In genomic region chr20:43460172-43460829, GRCh38 we compare ENCODE assay signal across 18 cellular contexts. TPM values are rescaled to one million over a fixed set of nuclear protein-coding genes. Genes with fewer than 3 reads are reported as not detected.
DNase-seq lines count a peak whose midpoint lies in the region; ATAC-seq and TF ChIP-seq lines count a peak whose summit lies in the region.
"Had no signal": no experiment of that assay in that cellular context is flagged by ENCODE, and none has a peak within 500 bp of the region (broad histone marks: within the 10 kb centered on the region; RNA-seq: fewer than 3 reads in every experiment).

No MANE protein-coding gene starts in this region.

- H3K27ac ChIP-seq in IMR-90 (ENCODE audit: insufficient read depth, low read length) = no peak overlapping the region
- no peak overlapping the region for H3K27ac ChIP-seq in thyroid gland
- H3K27ac ChIP-seq: parathyroid adenoma, transverse colon had no signal

- no peak overlapping the region for H3K4ac ChIP-seq in IMR-90 (ENCODE audit: low read depth, low read length)

- H4K91ac ChIP-seq in IMR-90 (ENCODE audit: insufficient read depth, low read depth, low read length) = no peak overlapping the region

- WGBS in IMR-90 (ENCODE audit: extremely low coverage in 2 of 2, insufficient read length in 1 of 2), 2 experiments = 96% methylated on average over 4 of the region's 23 CpGs; no CpG with 5 or more reads in 1 of the 2 experiments
- whole genome bisulfite sequencing in thyroid gland, 2 donors = 93% methylated on average over 23 of the region's 23 CpGs

- H3K9me3 Mint-ChIP-seq in activated CD4-positive, alpha-beta T cell treated with anti-CD3 and anti-CD28 coated beads for 36 hours (ENCODE audit: low read depth) = no peaks in the 10 kb centered on the region
- no peaks in the 10 kb centered on the region for H3K9me3 Mint-ChIP-seq in nephron progenitor cell

- peaks cover 41% of the 10 kb centered on the region for H3K4me1 Mint-ChIP-seq in activated CD4-positive, alpha-beta T cell treated with anti-CD3 and anti-CD28 coated beads for 36 hours
- peaks cover 39% of the 10 kb centered on the region for H3K4me1 Mint-ChIP-seq in nephron progenitor cell

- H4K8ac ChIP-seq in IMR-90 (ENCODE audit: low read depth in 2 of 2, low read length in 2 of 2) = no peak overlapping the region

- TF ChIP-seq POLR2A in IMR-90 (IDR thresholded peaks at IDR 0.05; ENCODE audit: low read depth, low read length) (no peak), thyroid gland (IDR thresholded peaks at IDR 0.05) (no peak)

- no peak overlapping the region for H3K18ac ChIP-seq in IMR-90 (ENCODE audit: low read depth, low read length)

- H2AK9ac ChIP-seq in IMR-90 (replicated peaks; ENCODE audit: low read depth, low read length, poor library complexity) = no peak overlapping the region

- no peak overlapping the region for H2AFZ ChIP-seq in IMR-90 (replicated peaks; ENCODE audit: low read length, poor library complexity)
- H2AFZ ChIP-seq: parathyroid adenoma had no signal

- no peak overlapping the region for H2BK15ac ChIP-seq in IMR-90 (ENCODE audit: low read depth, low read length)

- intact Hi-C loops in activated CD4-positive, alpha-beta T cell treated with anti-CD3 and anti-CD28 coated beads for 36 hours (cut with DNase I, micrococcal nuclease) = no loop called here
- intact Hi-C loops in IMR-90 (cut with micrococcal nuclease) = loop anchor here (5.0 kb wide), 1 partner anchor 622 kb away; no protein-coding TSS in a partner anchor
- intact Hi-C loops in thyroid gland (cut with DNase I) = no loop called here

- no peak for ATAC-seq in activated CD4-positive, alpha-beta T cell treated with anti-CD3 and anti-CD28 coated beads for 36 hours
- no peak for ATAC-seq in IMR-90 (ENCODE audit: low read depth)

- H3K56ac ChIP-seq in IMR-90 (ENCODE audit: extremely low read depth, insufficient read depth, low read length) = no peak overlapping the region

- H3K36me3 ChIP-seq in IMR-90 (ENCODE audit: control insufficient read depth, insufficient read depth, low read length) (peaks cover 45% of the 10 kb centered on the region), adipocyte (ENCODE audit: control insufficient read depth, insufficient read depth, low read length, severe bottlenecking) (peaks cover 65% of the 10 kb centered on the region), thyroid gland (peaks cover 46 to 50% of the 10 kb centered on the region in 2 donors)

- no peak overlapping the region for H2BK5ac ChIP-seq in IMR-90 (ENCODE audit: low read depth, low read length, poor library complexity, severe bottlenecking)

- H3K36me3 Mint-ChIP-seq in activated CD4-positive, alpha-beta T cell treated with anti-CD3 and anti-CD28 coated beads for 36 hours (ENCODE audit: low read depth) = peaks cover 66% of the 10 kb centered on the region
- peaks cover 63% of the 10 kb centered on the region for H3K36me3 Mint-ChIP-seq in nephron progenitor cell (ENCODE audit: low read depth)

- H3K79me1 ChIP-seq in IMR-90 (ENCODE audit: low read depth in 1 of 2, low read length in 2 of 2) = peaks cover 28 to 56% of the 10 kb centered on the region in 2 experiments

- no peaks in the 10 kb centered on the region for H3K9me3 ChIP-seq in IMR-90 (ENCODE audit: control insufficient read depth, insufficient read depth, low read length)
- no peaks in the 10 kb centered on the region for H3K9me3 ChIP-seq in adipocyte (ENCODE audit: control insufficient read depth, low read length)
- no peaks in the 10 kb centered on the region for H3K9me3 ChIP-seq in thyroid gland
- H3K9me3 ChIP-seq: transverse colon had no signal

- H3K9ac ChIP-seq in IMR-90 (ENCODE audit: low read depth, low read length) (no peak overlapping the region), adipocyte (ENCODE audit: low read length) (no peak overlapping the region)
- H3K9ac ChIP-seq: parathyroid adenoma had no signal

- H3K27me3 Mint-ChIP-seq in activated CD4-positive, alpha-beta T cell treated with anti-CD3 and anti-CD28 coated beads for 36 hours = no peaks in the 10 kb centered on the region
- no peaks in the 10 kb centered on the region for H3K27me3 Mint-ChIP-seq in nephron progenitor cell (ENCODE audit: low read depth, poor library complexity)

- H2AK5ac ChIP-seq in IMR-90 (ENCODE audit: low read depth, low read length) = no peak overlapping the region

- peak overlapping the region; percentile 82 for H3K27ac Mint-ChIP-seq in activated CD4-positive, alpha-beta T cell treated with anti-CD3 and anti-CD28 coated beads for 36 hours
- no peak overlapping the region for H3K27ac Mint-ChIP-seq in nephron progenitor cell

- H4K5ac ChIP-seq in IMR-90 (ENCODE audit: low read depth, low read length) = no peak overlapping the region

- H3K9me1 ChIP-seq in IMR-90 (ENCODE audit: insufficient read depth, low read length) = peaks cover 3% of the 10 kb centered on the region

- in situ Hi-C loops in IMR-90 (cut with MboI; ENCODE audit: low sequenced_read_pairs) = no loop called here

- H3K14ac ChIP-seq in IMR-90 (replicated peaks; ENCODE audit: low read depth, low read length) = no peak overlapping the region

- H3K23ac ChIP-seq in IMR-90 (ENCODE audit: low read depth, low read length) = no peak overlapping the region

- H3K4me1 ChIP-seq in IMR-90 (ENCODE audit: control insufficient read depth, insufficient read depth, low read length) = peaks cover 4% of the 10 kb centered on the region; the same call in 1 of the 2 replicates
- H3K4me1 ChIP-seq in adipocyte (ENCODE audit: control insufficient read depth, insufficient read depth, low read length) = peaks cover 27% of the 10 kb centered on the region
- peaks cover 14 to 18% of the 10 kb centered on the region in 2 donors for H3K4me1 ChIP-seq in thyroid gland
- H3K4me1 ChIP-seq: parathyroid adenoma had no signal

- H2BK120ac ChIP-seq in IMR-90 (ENCODE audit: low read depth, low read length) = no peak overlapping the region

- H4K20me1 ChIP-seq in IMR-90 (ENCODE audit: insufficient read depth, low read length) = peaks cover 60% of the 10 kb centered on the region

- no peak overlapping the region for H3K4me2 ChIP-seq in IMR-90 (ENCODE audit: low read depth, low read length)

- peak overlapping the region; percentile 91 for H3K4me3 Mint-ChIP-seq in activated CD4-positive, alpha-beta T cell treated with anti-CD3 and anti-CD28 coated beads for 36 hours
- peak overlapping the region; percentile 93 for H3K4me3 Mint-ChIP-seq in nephron progenitor cell

- H3K4me3 ChIP-seq in IMR-90 (ENCODE audit: insufficient read depth, low read depth, low read length) = no peak overlapping the region
- peak overlapping the region; percentile 85 for H3K4me3 ChIP-seq in adipocyte (ENCODE audit: low read length)
- H3K4me3 ChIP-seq in thyroid gland (replicated peaks in 1 of 3) = no peak overlapping the region
- H3K4me3 ChIP-seq: lung had no signal

- TF ChIP-seq CTCF in IMR-90 (conservative IDR thresholded peaks at IDR 0.05; ENCODE audit: low read depth, low read length) (no peak), nephron progenitor cell (IDR thresholded peaks at IDR 0.05) (no peak), thyroid gland (IDR thresholded peaks at IDR 0.05) (no peak)

- CTCF ChIA-PET in activated CD4-positive, alpha-beta T cell treated with anti-CD3 and anti-CD28 coated beads for 36 hours (lab: Charles Lee) = interaction anchor here (0.8 kb wide), 1 partner anchor 1375 kb away, joined by 3 read pairs; no protein-coding TSS in a partner anchor
- CTCF ChIA-PET in IMR-90 (lab: Yijun Ruan, JAX) = no interaction called here

- POLR2A ChIA-PET in activated CD4-positive, alpha-beta T cell treated with anti-CD3 and anti-CD28 coated beads for 36 hours (lab: Charles Lee) = no interaction called here
- POLR2A ChIA-PET in IMR-90 (lab: Charles Lee; ENCODE audit: unreplicated experiment) = no interaction called here

- H3K27me3 ChIP-seq in IMR-90 (ENCODE audit: control insufficient read depth, insufficient read depth, low read length) = no peaks in the 10 kb centered on the region
- H3K27me3 ChIP-seq in adipocyte (replicated peaks; ENCODE audit: control insufficient read depth, insufficient read depth, low read length) = no peaks in the 10 kb centered on the region
- no peaks in the 10 kb centered on the region for H3K27me3 ChIP-seq in thyroid gland
- H3K27me3 ChIP-seq: transverse colon had no signal

- no peak for DNase-seq in activated CD4-positive, alpha-beta T cell treated with anti-CD3 and anti-CD28 coated beads for 36 hours
- no peak for DNase-seq in activated CD4-positive, alpha-beta T cell treated with anti-CD3 and anti-CD28 coated beads, Interleukin-2, amount 50 U/mL, for 4 hours
- DNase-seq in IMR-90 = no peak
- DNase-seq in adipocyte (ENCODE audit: low read depth) = no peak
- DNase-seq in nephron progenitor cell = no peak
- no peak for DNase-seq in DMS79 treated with DMSO at 0.1 percent for 48 hours (lab: John Stamatoyannopoulos, UW)
- no peak for DNase-seq in thyroid gland
- DNase-seq in DMS153 (lab: John Stamatoyannopoulos, UW) = no peak
- DNase-seq: activated CD8-positive, alpha-beta memory T cell treated with anti-CD3 and anti-CD28 coated beads for 24 hours; aorta; NCI-H1048; NCI-H446; OCI-M1; stimulated activated CD4-positive, alpha-beta T cell treated with anti-CD3 and anti-CD28 coated beads, Interleukin-15, amount 100 ng/mL, for 24 hours; transverse colon had no signal

- H2BK20ac ChIP-seq in IMR-90 (ENCODE audit: low read depth, low read length) = no peak overlapping the region

- BruUV-seq in IMR-90 (replicated peaks; lab: Mats Ljungman, UMichigan) = TSS peak; percentile 45

- dilution Hi-C loops in IMR-90 (cut with HindIII; ENCODE audit: low sequenced_read_pairs, unreplicated experiment) = no loop called here

- no peak for TF ChIP-seq RAD21 in IMR-90 (IDR thresholded peaks at IDR 0.05; ENCODE audit: low read length)

TF ChIP-seq in IMR-90, 13 proteins besides CTCF, POLR2A, EP300 and RAD21 (continues in another document):
- no peak for TF ChIP-seq FOS (IDR thresholded peaks at IDR 0.05; ENCODE audit: low read depth, low read length)
- no peak for TF ChIP-seq BHLHE40 (IDR thresholded peaks at IDR 0.05; ENCODE audit: low read depth, low read length)
- TF ChIP-seq MAFK (IDR thresholded peaks at IDR 0.05; ENCODE audit: low read depth, low read length) = no peak

RNA-seq across cellular contexts. Expression of gene SRSF6, which starts 2.6 kb away (rescaled TPM):
- 100 to 1,000 TPM; 132 to 135 TPM for total RNA-seq in activated CD4-positive, alpha-beta T cell treated with anti-CD3 and anti-CD28 coated beads for 36 hours
- total RNA-seq in IMR-90 (2012; rRNA removed) (72.4 and 74.2 TPM in 2 replicates), thyroid gland (100 to 1,000 TPM in 2 of 4 donors, 10 to 100 TPM in 2; 92.3 to 110 (median 97.2) TPM)
- 116 and 134 TPM in 2 replicates for polyA plus RNA-seq in IMR-90 (2012; rRNA removed)
- polyA plus RNA-seq in IMR-90 (2012; cell fraction: cytosol; rRNA removed) = 27.8 and 48.5 TPM in 2 replicates
- polyA plus RNA-seq in IMR-90 (2012; cell fraction: nucleus; rRNA removed; ENCODE audit: low replicate concordance) = 79.1 and 499 TPM in 2 replicates

RNA-seq across cellular contexts. Expression of gene L3MBTL1, which starts 47.2 kb away (rescaled TPM):
- 1 to 10 TPM; 6.5 to 8.0 TPM for total RNA-seq in activated CD4-positive, alpha-beta T cell treated with anti-CD3 and anti-CD28 coated beads for 36 hours
- total RNA-seq in IMR-90 (2012; rRNA removed) (1.7 and 2.2 TPM in 2 replicates), thyroid gland (10 to 100 TPM; 12.5 to 45.3 (median 29.2) TPM)
- polyA plus RNA-seq in IMR-90 (2012; rRNA removed) = 4.3 and 4.5 TPM in 2 replicates
- polyA plus RNA-seq in IMR-90 (2012; cell fraction: cytosol; rRNA removed) = 1.1 TPM in 2 replicates
- polyA plus RNA-seq in IMR-90 (2012; cell fraction: nucleus; rRNA removed; ENCODE audit: low replicate concordance) = 38.8 and 40.5 TPM in 2 replicates
- total RNA-seq: HT1080 had no signal
